3 cellular contexts compared by ENCODE assay signal in genomic region chr12:40300490-40300889, GRCh38.
TF ChIP-seq lines count a peak whose summit lies in the region.

No MANE protein-coding gene starts in this region.

TF ChIP-seq in SK-N-SH, 30 proteins besides CTCF, POLR2A, EP300 and RAD21 (continued from another document):
- no peak for TF ChIP-seq JUND (IDR thresholded peaks at IDR 0.05)
- no peak for TF ChIP-seq NRF1 (IDR thresholded peaks at IDR 0.05; ENCODE audit: low read depth, low read length)
- TF ChIP-seq POLR2AphosphoS5 (IDR thresholded peaks at IDR 0.05; ENCODE audit: low read depth, low read length), result no peak
- TF ChIP-seq ZBTB33 (IDR thresholded peaks at IDR 0.05; ENCODE audit: borderline replicate concordance, low read depth), result no peak
- no peak for TF ChIP-seq RCOR1 (IDR thresholded peaks at IDR 0.05; ENCODE audit: low read length)
- TF ChIP-seq NFIC (IDR thresholded peaks at IDR 0.05; ENCODE audit: borderline replicate concordance), result no peak
- no peak for TF ChIP-seq FOXJ3 (CRISPR knock-in tag; IDR thresholded peaks at IDR 0.05)
- TF ChIP-seq ELF1 (IDR thresholded peaks at IDR 0.05), result no peak
- TF ChIP-seq REST (IDR thresholded peaks at IDR 0.05; ENCODE audit: low read depth, low read length), result no peak
- no peak for TF ChIP-seq CHD2 (IDR thresholded peaks at IDR 0.05; ENCODE audit: low read length, partially characterized antibody)
- TF ChIP-seq RXRA (IDR thresholded peaks at IDR 0.05; ENCODE audit: borderline replicate concordance, low read depth), result no peak
- TF ChIP-seq FOXM1 (IDR thresholded peaks at IDR 0.05; ENCODE audit: low read depth), result no peak
- TF ChIP-seq GATA2 (CRISPR knock-in tag; IDR thresholded peaks at IDR 0.05), result no peak

TF ChIP-seq in SK-N-SH treated with all-trans-retinoic acid at 6 μM for 48 hours, 23 proteins besides CTCF, POLR2A, EP300 and RAD21 (continued from another document):
- TF ChIP-seq PPARA (CRISPR knock-in tag; IDR thresholded peaks at IDR 0.05; ENCODE audit: borderline replicate concordance) (no peak), TCF4 (CRISPR knock-in tag; IDR thresholded peaks at IDR 0.05; ENCODE audit: borderline replicate concordance) (no peak), ZNF565 (CRISPR knock-in tag; conservative IDR thresholded peaks at IDR 0.05; ENCODE audit: low read depth) (no peak), ZFP3 (CRISPR knock-in tag; IDR thresholded peaks at IDR 0.05) (no peak), ZNF70 (CRISPR knock-in tag; IDR thresholded peaks at IDR 0.05) (no peak), CSRNP3 (CRISPR knock-in tag; IDR thresholded peaks at IDR 0.05) (no peak), POU6F1 (CRISPR knock-in tag; IDR thresholded peaks at IDR 0.05; ENCODE audit: borderline replicate concordance, low read depth) (no peak), ZNF8 (CRISPR knock-in tag; IDR thresholded peaks at IDR 0.05) (no peak), RARB (CRISPR knock-in tag; IDR thresholded peaks at IDR 0.05) (no peak), ZC3H10 (CRISPR knock-in tag; IDR thresholded peaks at IDR 0.05) (no peak), ZFP30 (CRISPR knock-in tag; IDR thresholded peaks at IDR 0.05) (no peak), TSHZ2 (CRISPR knock-in tag; IDR thresholded peaks at IDR 0.05) (no peak), SNAI2 (CRISPR knock-in tag; IDR thresholded peaks at IDR 0.05) (no peak)
TF ChIP-seq in SK-N-SH treated with all-trans-retinoic acid at 6 μM for 48 hours: peak in this region for 0.

TF ChIP-seq in GM12878, 131 proteins besides CTCF, POLR2A, EP300 and RAD21 (continued from another document):
- TF ChIP-seq E2F8 (IDR thresholded peaks at IDR 0.05; ENCODE audit: low read depth, partially characterized antibody) (no peak), IRF5 (IDR thresholded peaks at IDR 0.05; ENCODE audit: borderline replicate concordance) (no peak), CREM (IDR thresholded peaks at IDR 0.05; ENCODE audit: low read depth) (no peak), BCL11A (IDR thresholded peaks at IDR 0.05; ENCODE audit: low read depth, low read length) (no peak), MEF2A (IDR thresholded peaks at IDR 0.05; ENCODE audit: insufficient read depth, low read depth, low read length) (no peak), SPI1 (IDR thresholded peaks at IDR 0.05; ENCODE audit: borderline replicate concordance, insufficient read depth, low read depth, low read length) (no peak), LARP7 (IDR thresholded peaks at IDR 0.05) (no peak), RUNX3 (IDR thresholded peaks at IDR 0.05; ENCODE audit: low read length) (no peak), MYC (IDR thresholded peaks at IDR 0.05; ENCODE audit: insufficient read depth, insufficient read length, insufficient replicate concordance, low read length, severe bottlenecking) (no peak), CUX1 (IDR thresholded peaks at IDR 0.05; ENCODE audit: insufficient replicate concordance, low read depth, low read length) (no peak), RFX5 (IDR thresholded peaks at IDR 0.05; ENCODE audit: low read depth, low read length) (no peak)
